Comparison of ENCODE assay signal across 9 cellular contexts in the genomic region with DNA sequence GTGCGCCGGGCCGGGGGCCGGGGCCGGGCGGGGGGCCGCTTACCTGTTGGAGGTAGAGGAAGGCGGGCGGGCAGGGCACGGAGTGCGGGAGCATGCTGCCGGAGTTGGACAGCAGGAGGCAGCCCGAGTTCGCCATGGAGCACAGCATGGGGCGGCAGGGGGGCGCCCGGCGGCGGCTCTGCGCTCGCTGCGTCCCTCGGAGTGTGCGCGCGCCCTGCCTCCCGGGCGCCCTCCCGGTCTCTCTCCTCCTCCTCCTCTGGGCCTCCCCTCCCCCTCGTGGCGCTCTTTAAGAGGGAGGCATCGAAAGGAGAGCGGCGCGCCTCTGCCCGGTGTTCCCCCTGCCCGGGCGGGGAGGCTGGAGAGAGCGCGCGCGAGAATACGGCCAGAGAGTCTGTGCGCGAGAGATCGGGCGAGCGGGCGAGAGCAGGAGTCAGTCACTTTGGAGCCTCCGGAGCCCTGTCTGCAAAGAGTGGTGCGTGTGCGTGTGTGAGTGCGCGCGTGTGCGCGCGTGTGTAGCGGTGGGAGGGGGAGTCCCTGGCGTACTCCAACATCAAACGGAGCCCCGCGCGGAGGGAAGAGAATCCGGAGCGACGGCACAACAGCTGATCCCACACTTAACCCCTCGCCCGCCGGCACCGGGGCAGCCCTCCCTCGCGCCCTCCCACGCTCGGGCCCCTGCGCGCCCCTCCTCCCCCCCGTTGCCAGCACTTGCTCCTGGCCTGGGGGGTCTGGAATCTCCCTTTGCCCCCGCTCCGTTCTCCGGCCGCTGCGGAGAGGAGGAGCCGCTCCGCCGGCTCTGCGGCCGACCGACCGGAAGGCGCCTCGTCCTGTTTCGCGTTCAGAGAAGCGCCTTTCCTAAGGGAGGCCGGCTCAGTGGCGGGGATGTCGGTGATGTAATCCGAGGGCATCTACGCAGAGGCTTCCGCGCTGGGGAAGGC.
A peak's percentile ranks its signal among the peaks of the same experiment; 100 is the strongest.
DNase-seq lines count a peak whose midpoint lies in the region; ATAC-seq lines count a peak whose summit lies in the region.
"Had no signal": no experiment of that assay in that cellular context is flagged by ENCODE, and none has a peak within 500 bp of the region (broad histone marks: within the 10 kb centered on the region; RNA-seq: fewer than 3 reads in every experiment).

No MANE protein-coding gene starts in this region.

- no peaks in the 10 kb centered on the region for H3K36me3 ChIP-seq in ectodermal cell (ENCODE audit: control insufficient read depth, insufficient read depth, low read length)
- H3K36me3 ChIP-seq: left lung had no signal

- no peak for ATAC-seq in activated T-helper 17 cell treated with anti-CD3 and anti-CD28 coated beads, Interleukin-2, amount 50 U/mL, for 72 hours (replicated peaks)
- ATAC-seq in HG02938 (IDR thresholded peaks at IDR 0.05; ENCODE audit: unreplicated experiment): no peak
- ATAC-seq: left lung had no signal

- H3K9me3 Mint-ChIP-seq in activated T-helper 17 cell treated with anti-CD3 and anti-CD28 coated beads, Interleukin-2, amount 50 U/mL, for 72 hours: no peaks in the 10 kb centered on the region

- DNase-seq in NCI-H1417 (lab: John Stamatoyannopoulos, UW): peak; percentile 56 to 75 (median 71)
- no peak for DNase-seq in NCI-H1417 treated with DMSO at 0.1 percent for 48 hours (lab: John Stamatoyannopoulos, UW)
- peak; percentile 39 for DNase-seq in NCI-H128 (lab: John Stamatoyannopoulos, UW; ENCODE audit: unreplicated experiment)
- DNase-seq in posterior cingulate gyrus: peak in 6 of 10 donors; percentile 25 to 91 (median 63)
- no peak for DNase-seq in DMS153 treated with DMSO at 0.1 percent for 48 hours (lab: John Stamatoyannopoulos, UW; ENCODE audit: unreplicated experiment)

- peak overlapping the region; percentile 47 for H3K4me3 ChIP-seq in ectodermal cell (ENCODE audit: insufficient read depth, low read depth, low read length)
- H3K4me3 ChIP-seq: left lung had no signal

- no peaks in the 10 kb centered on the region for H3K9me3 ChIP-seq in ectodermal cell (ENCODE audit: control insufficient read depth, low read length)
- H3K9me3 ChIP-seq: left lung had no signal

- peaks cover 58% of the 10 kb centered on the region for H3K27me3 ChIP-seq in ectodermal cell (ENCODE audit: control insufficient read depth, insufficient read depth, low read length, poor library complexity, severe bottlenecking)

- H3K4me1 ChIP-seq in ectodermal cell (ENCODE audit: control insufficient read depth, insufficient read depth, low read length): peaks cover 9% of the 10 kb centered on the region

- no peaks in the 10 kb centered on the region for H3K36me3 Mint-ChIP-seq in activated T-helper 17 cell treated with anti-CD3 and anti-CD28 coated beads, Interleukin-2, amount 50 U/mL, for 72 hours (ENCODE audit: low read depth)

- H3K27me3 Mint-ChIP-seq in activated T-helper 17 cell treated with anti-CD3 and anti-CD28 coated beads, Interleukin-2, amount 50 U/mL, for 72 hours: peaks cover 33% of the 10 kb centered on the region

- no peak overlapping the region for H3K27ac Mint-ChIP-seq in activated T-helper 17 cell treated with anti-CD3 and anti-CD28 coated beads, Interleukin-2, amount 50 U/mL, for 72 hours

- WGBS in ectodermal cell, 2 experiments: 0 to 1% methylated on average over 102 of the region's 102 CpGs

- H3K27ac ChIP-seq in ectodermal cell (ENCODE audit: insufficient read depth, low read depth, low read length, poor library complexity, severe bottlenecking): no peak overlapping the region
- H3K27ac ChIP-seq: left lung had no signal

- intact Hi-C loops in posterior cingulate gyrus (cut with DNase I): no loop called here

- no peaks in the 10 kb centered on the region for H3K4me1 Mint-ChIP-seq in activated T-helper 17 cell treated with anti-CD3 and anti-CD28 coated beads, Interleukin-2, amount 50 U/mL, for 72 hours

- no peak overlapping the region for H3K4me3 Mint-ChIP-seq in activated T-helper 17 cell treated with anti-CD3 and anti-CD28 coated beads, Interleukin-2, amount 50 U/mL, for 72 hours

Comparison
In these comparisons a context has a peak if more than half of its experiments do, and no peak if none do; other contexts are left out.
1. DNase-seq: peak in NCI-H1417 (3 of 3), NCI-H128 (single experiment) and posterior cingulate gyrus (6 of 10); none in NCI-H1417 treated with DMSO at 0.1 percent for 48 hours (single experiment) and DMS153 treated with DMSO at 0.1 percent for 48 hours (single experiment).